Comparison of ENCODE assay signal across 19 cellular contexts in the genomic region with DNA sequence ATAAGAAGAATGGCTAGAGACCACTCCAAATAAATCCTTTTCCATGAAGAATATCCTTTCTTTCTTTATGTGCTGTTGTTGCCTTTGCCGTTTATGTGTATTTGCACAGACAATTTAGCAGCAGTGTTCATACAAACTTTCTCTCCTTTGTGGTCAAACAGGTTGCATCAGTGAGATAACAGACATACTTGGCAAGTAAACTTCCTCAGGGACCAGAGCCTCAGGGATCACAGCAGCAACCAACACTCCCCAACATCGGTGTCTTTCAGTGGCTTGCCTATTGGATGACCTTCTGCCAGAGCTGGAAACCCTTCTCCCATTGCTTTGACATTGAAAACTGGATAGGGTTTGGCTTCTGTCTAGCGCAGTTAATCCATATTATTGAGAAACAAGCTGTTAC.
DNase-seq lines count a peak whose midpoint lies in the region; ATAC-seq, FAIRE-seq and TF ChIP-seq lines count a peak whose summit lies in the region.
"Had no signal": no experiment of that assay in that cellular context is flagged by ENCODE, and none has a peak within 500 bp of the region (broad histone marks: within the 10 kb centered on the region; RNA-seq: fewer than 3 reads in every experiment).

No MANE protein-coding gene starts in this region.

- DNase-seq in DMS 273 (lab: John Stamatoyannopoulos, UW; ENCODE audit: unreplicated experiment) (peak; percentile 4), DMS 273 treated with DMSO at 0.1 percent for 48 hours (lab: John Stamatoyannopoulos, UW) (no peak), NCI-H226 (peak; percentile 40), K562 (ENCODE audit: extremely low read depth in 1 of 4, low spot score in 3 of 4) (peak in 1 of 4 experiments; percentile 31), trophoblast cell (peak; percentile 26 to 69), NCI-H774 (lab: John Stamatoyannopoulos, UW) (no peak), Right ventricle myocardium inferior (ENCODE audit: missing footprints) (no peak), LoVo (ENCODE audit: low spot score) (no peak)
- DNase-seq: C1 segment of cervical spinal cord, COR-L47, Kasumi-1, NCI-H1436 treated with DMSO at 0.1 percent for 48 hours, NCI-H2081 treated with DMSO at 0.1 percent for 48 hours, NCI-H2227 treated with DMSO at 0.1 percent for 48 hours, NCI-H526, SHP77 treated with DMSO at 0.1 percent for 48 hours, T-helper 2 cell had no signal

- H2AFZ ChIP-seq in K562 (ENCODE audit: low read depth, low read length) = peak overlapping the region; percentile 44; the same call in 1 of the 2 replicates
- no peak overlapping the region for H2AFZ ChIP-seq in trophoblast cell (ENCODE audit: insufficient read depth, low read length, poor library complexity)
- H2AFZ ChIP-seq: GM23338 had no signal

- no peak overlapping the region for H3K18ac ChIP-seq in trophoblast cell (ENCODE audit: low read length)

- TF ChIP-seq POLR2A in K562 (conservative IDR thresholded peaks at IDR 0.05) = no peak

- no peak overlapping the region for H2BK120ac ChIP-seq in trophoblast cell (ENCODE audit: insufficient read depth, low read length, poor library complexity)

- CTCF ChIA-PET in K562 (lab: Yijun Ruan, JAX; ENCODE audit: low intra/inter-chr PET ratio) = no interaction called here

- H3K9me1 ChIP-seq in K562 (ENCODE audit: control insufficient read depth, insufficient read depth, low read length) = no peaks in the 10 kb centered on the region

- intact Hi-C loops in K562 (cut with micrococcal nuclease) = no loop called here
- intact Hi-C loops in Right ventricle myocardium inferior (cut with DNase I) = no loop called here

- peak; percentile 63 for ATAC-seq in K562
- no peak for ATAC-seq in Right ventricle myocardium inferior
- ATAC-seq: GM23338 had no signal

- H2BK12ac ChIP-seq in trophoblast cell (ENCODE audit: low read length) = peak overlapping the region; percentile 61

- peak; percentile 40 for FAIRE-seq in K562 (lab: Jason Lieb, UNC)
- FAIRE-seq: RCC 7860 had no signal

- no peak overlapping the region for H4K8ac ChIP-seq in trophoblast cell (ENCODE audit: low read depth, low read length)

- H3K9ac ChIP-seq in K562 (ENCODE audit: insufficient read depth in 1 of 2, low read depth in 2 of 2, low read length in 2 of 2) (no peak overlapping the region), trophoblast cell (ENCODE audit: low read length) (no peak overlapping the region)

- H3K79me2 ChIP-seq in K562 (ENCODE audit: control insufficient read depth, insufficient read depth, low read length) = no peaks in the 10 kb centered on the region
- H3K79me2 ChIP-seq in trophoblast cell (ENCODE audit: control insufficient read depth, insufficient read depth, low read length, poor library complexity) = peaks cover 1% of the 10 kb centered on the region

- no peak overlapping the region for H3K14ac ChIP-seq in trophoblast cell (ENCODE audit: low read length)

- H3K27ac ChIP-seq in K562 (ENCODE audit: extremely low read depth, low read depth, low read length) (no peak overlapping the region), trophoblast cell (ENCODE audit: low read depth, low read length) (no peak overlapping the region)

- peak overlapping the region; percentile 55 for H4K91ac ChIP-seq in trophoblast cell (ENCODE audit: low read depth, low read length)

- in situ Hi-C loops in K562 (cut with MboI) = no loop called here

- H2BK5ac ChIP-seq in trophoblast cell (ENCODE audit: low read depth, low read length, poor library complexity) = peak overlapping the region; percentile 39

- H3K4me2 ChIP-seq in K562 (ENCODE audit: insufficient read depth, low read length) (0 out of 2 replicates have a peak overlapping the region, but pooled peaks have one; percentile 4), trophoblast cell (ENCODE audit: low read length) (no peak overlapping the region)
- H3K4me2 ChIP-seq: GM23338 had no signal

- H3K23ac ChIP-seq in trophoblast cell (ENCODE audit: low read length) = no peak overlapping the region

- BruUV-seq in K562 (replicated peaks; lab: Mats Ljungman, UMichigan) = no TSS peak

- H4K20me1 ChIP-seq in K562 (replicated peaks; ENCODE audit: control insufficient read depth, insufficient read depth, low read length) = no peaks in the 10 kb centered on the region

- H3K27me3 ChIP-seq in K562 (ENCODE audit: control insufficient read depth in 2 of 2, insufficient read depth in 2 of 2, low read length in 2 of 2) (0 out of 5 replicates have a peak, but pooled peaks cover 0 to 3% of the 10 kb centered on the region in 2 experiments), trophoblast cell (ENCODE audit: insufficient read depth, low read length) (no peaks in the 10 kb centered on the region)

- TF ChIP-seq EP300 in K562 (IDR thresholded peaks at IDR 0.05; ENCODE audit: low read length) = no peak

- no peak for TF ChIP-seq CTCF in K562 (IDR thresholded peaks at IDR 0.05 in 2 of 3, conservative IDR thresholded peaks at IDR 0.05 in 1 of 3; ENCODE audit: insufficient read depth in 2 of 3, low read depth in 1 of 3, low read length in 3 of 3)

- H3K9me3 ChIP-seq in K562 (replicated peaks; ENCODE audit: control insufficient read depth, insufficient read depth, low read depth, low read length) = no peaks in the 10 kb centered on the region
- no peaks in the 10 kb centered on the region for H3K9me3 ChIP-seq in trophoblast cell (ENCODE audit: insufficient read depth, low read depth, low read length)

- POLR2A ChIA-PET in K562 (lab: Yijun Ruan, JAX) = no interaction called here

- H3K36me3 ChIP-seq in K562 (ENCODE audit: control insufficient read depth, insufficient read depth, low read length) (no peaks in the 10 kb centered on the region), trophoblast cell (ENCODE audit: control insufficient read depth in 1 of 2, insufficient read depth in 2 of 2, low read length in 2 of 2) (no peaks in the 10 kb centered on the region)

- 5% methylated on average over 3 of the region's 3 CpGs for WGBS in K562 (ENCODE audit: insufficient coverage, low coverage, missing lambda C conversion rate)
- no CpG with 5 or more reads among the region's 3 CpGs for WGBS in trophoblast cell (ENCODE audit: extremely low coverage, insufficient coverage, insufficient read length)

- H2AK5ac ChIP-seq in trophoblast cell (ENCODE audit: low read length) = no peak overlapping the region

- no peak for TF ChIP-seq RAD21 in K562 (CRISPR knock-in tag; conservative IDR thresholded peaks at IDR 0.05 in 1 of 2, IDR thresholded peaks at IDR 0.05 in 1 of 2)

- H4K12ac ChIP-seq in trophoblast cell (ENCODE audit: low read depth, low read length) = no peak overlapping the region

- H3K79me1 ChIP-seq in trophoblast cell (ENCODE audit: low read length) = peaks cover 4% of the 10 kb centered on the region

- peaks cover 0 to 5% of the 10 kb centered on the region in 2 experiments; a peak in 1 of 5 replicates for H3K4me1 ChIP-seq in K562 (replicated peaks in 1 of 2; ENCODE audit: control insufficient read depth in 2 of 2, insufficient read depth in 2 of 2, low read length in 2 of 2)
- H3K4me1 ChIP-seq in trophoblast cell (ENCODE audit: control insufficient read depth in 1 of 2, insufficient read depth in 2 of 2, low read length in 2 of 2) = peaks cover 0 to 2% of the 10 kb centered on the region in 2 experiments

- H3K4ac ChIP-seq in trophoblast cell (ENCODE audit: low read depth, low read length) = no peak overlapping the region

- H3K4me3 ChIP-seq in K562 = no peak overlapping the region
- H3K4me3 ChIP-seq in trophoblast cell (ENCODE audit: low read depth, low read length) = no peak overlapping the region
- H3K4me3 ChIP-seq: GM23338 had no signal

TF ChIP-seq in K562, 482 proteins besides CTCF, POLR2A, EP300 and RAD21 (continues in another document):
- TF ChIP-seq CTBP1 (IDR thresholded peaks at IDR 0.05; ENCODE audit: borderline replicate concordance) (peak; percentile 61; the same call in 1 of the 2 replicates), HDAC2 (IDR thresholded peaks at IDR 0.05) (no peak), NR2F6 (CRISPR knock-in tag; IDR thresholded peaks at IDR 0.05) (no peak), MCM2 (IDR thresholded peaks at IDR 0.05; ENCODE audit: low read depth) (no peak), ZNF3 (CRISPR knock-in tag; IDR thresholded peaks at IDR 0.05) (no peak), TEAD4 (IDR thresholded peaks at IDR 0.05; ENCODE audit: low read length) (peak; percentile 34; the same call in 1 of the 2 replicates), TEAD4 (CRISPR knock-in tag; IDR thresholded peaks at IDR 0.05; ENCODE audit: borderline replicate concordance) (no peak), SMAD4 (CRISPR knock-in tag; conservative IDR thresholded peaks at IDR 0.05) (no peak), CAMTA2 (CRISPR knock-in tag; conservative IDR thresholded peaks at IDR 0.05) (no peak), ATF7 (IDR thresholded peaks at IDR 0.05) (0 out of 2 replicates have a peak, but pooled peaks have one; percentile 9)
- TF ChIP-seq, protein P1, sequence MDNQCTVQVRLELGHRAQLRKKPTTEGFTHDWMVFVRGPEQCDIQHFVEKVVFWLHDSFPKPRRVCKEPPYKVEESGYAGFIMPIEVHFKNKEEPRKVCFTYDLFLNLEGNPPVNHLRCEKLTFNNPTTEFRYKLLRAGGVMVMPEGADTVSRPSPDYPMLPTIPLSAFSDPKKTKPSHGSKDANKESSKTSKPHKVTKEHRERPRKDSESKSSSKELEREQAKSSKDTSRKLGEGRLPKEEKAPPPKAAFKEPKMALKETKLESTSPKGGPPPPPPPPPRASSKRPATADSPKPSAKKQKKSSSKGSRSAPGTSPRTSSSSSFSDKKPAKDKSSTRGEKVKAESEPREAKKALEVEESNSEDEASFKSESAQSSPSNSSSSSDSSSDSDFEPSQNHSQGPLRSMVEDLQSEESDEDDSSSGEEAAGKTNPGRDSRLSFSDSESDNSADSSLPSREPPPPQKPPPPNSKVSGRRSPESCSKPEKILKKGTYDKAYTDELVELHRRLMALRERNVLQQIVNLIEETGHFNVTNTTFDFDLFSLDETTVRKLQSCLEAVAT (IDR thresholded peaks at IDR 0.05) = 0 out of 4 replicates have a peak, but pooled peaks of 1 of the 2 experiments have one; percentile 21

Comparison
In these comparisons a context has a peak if more than half of its experiments do, and no peak if none do; other contexts are left out.
1. DNase-seq: peak in DMS 273 (single experiment), NCI-H226 (single experiment) and trophoblast cell (2 of 2); none in DMS 273 treated with DMSO at 0.1 percent for 48 hours (single experiment), NCI-H774 (single experiment), Right ventricle myocardium inferior (single experiment) and LoVo (single experiment).